20 cellular contexts compared by ENCODE assay signal in the genomic region with DNA sequence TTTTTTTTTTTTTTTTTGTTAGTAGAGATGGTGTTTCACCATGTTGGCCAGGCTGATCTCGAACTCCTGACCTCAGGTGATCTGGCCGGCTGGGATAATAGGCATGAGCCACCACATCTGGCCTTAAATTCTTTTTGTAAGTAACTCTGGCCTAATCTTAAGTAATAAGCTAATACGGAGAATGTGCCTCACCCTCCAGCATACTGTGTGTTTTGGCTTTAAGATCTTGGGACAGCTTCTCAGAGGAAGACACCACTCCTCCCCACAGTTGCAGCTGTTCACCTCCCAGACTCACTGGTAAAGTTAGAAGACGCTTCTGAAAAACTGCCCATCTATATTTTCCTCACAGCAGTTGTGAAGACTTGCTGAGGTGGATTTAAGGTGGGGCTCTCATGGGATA.
DNase-seq lines count a peak whose midpoint lies in the region; ATAC-seq and TF ChIP-seq lines count a peak whose summit lies in the region.
"Had no signal": no experiment of that assay in that cellular context is flagged by ENCODE, and none has a peak within 500 bp of the region (broad histone marks: within the 10 kb centered on the region; RNA-seq: fewer than 3 reads in every experiment).

No MANE protein-coding gene starts in this region.

- no peak for TF ChIP-seq POLR2A in uterus (IDR thresholded peaks at IDR 0.05)

- H3K9me3 ChIP-seq in left ventricle myocardium inferior (replicated peaks) (no peaks in the 10 kb centered on the region), right atrium auricular region (no peaks in the 10 kb centered on the region), Loucy (ENCODE audit: insufficient read depth, low read depth, low read length) (peaks cover 6% of the 10 kb centered on the region; the same call in 1 of the 2 replicates), uterus (no peaks in the 10 kb centered on the region)
- H3K9me3 ChIP-seq: BLaER1, Caco-2 had no signal

- ATAC-seq in activated T-cell treated with anti-CD3 and anti-CD28 coated beads, Interleukin-2, amount 50 U/mL, for 4 hours, result no peak
- ATAC-seq in omental fat pad (ENCODE audit: low FRiP score) (no peak), HG03175 (IDR thresholded peaks at IDR 0.05; ENCODE audit: unreplicated experiment) (no peak)
- ATAC-seq: CD8-positive, alpha-beta T cell; GM12878; HCT116 had no signal

- H3K9ac ChIP-seq in Loucy (ENCODE audit: low read depth, low read length, poor library complexity, severe bottlenecking), result no peak overlapping the region
- H3K9ac ChIP-seq: BLaER1, GM23248 had no signal

- H3K27me3 Mint-ChIP-seq in activated T-cell treated with anti-CD3 and anti-CD28 coated beads, Interleukin-2, amount 50 U/mL, for 4 hours (ENCODE audit: low read depth), result peaks cover 17% of the 10 kb centered on the region

- no peaks in the 10 kb centered on the region for H3K9me3 Mint-ChIP-seq in activated T-cell treated with anti-CD3 and anti-CD28 coated beads, Interleukin-2, amount 50 U/mL, for 4 hours
- H3K9me3 Mint-ChIP-seq: CD8-positive, alpha-beta T cell had no signal

- no peaks in the 10 kb centered on the region for H3K4me1 Mint-ChIP-seq in activated T-cell treated with anti-CD3 and anti-CD28 coated beads, Interleukin-2, amount 50 U/mL, for 4 hours (ENCODE audit: low read depth)
- H3K4me1 Mint-ChIP-seq: B cell; CD4-positive, CD25-positive, alpha-beta regulatory T cell had no signal

- H3K79me2 ChIP-seq in Loucy (ENCODE audit: insufficient read depth, low read length), result no peaks in the 10 kb centered on the region

- H3K4me3 ChIP-seq in left ventricle myocardium inferior (no peak overlapping the region), right atrium auricular region (no peak overlapping the region), Loucy (ENCODE audit: low read length, poor library complexity, severe bottlenecking) (no peak overlapping the region), uterus (no peak overlapping the region)
- H3K4me3 ChIP-seq: BLaER1, GM12878, GM23248 had no signal

- H3K9me2 ChIP-seq in Loucy (replicated peaks; ENCODE audit: low read depth, low read length), result no peaks in the 10 kb centered on the region

- H3K36me3 ChIP-seq in left ventricle myocardium inferior (no peaks in the 10 kb centered on the region), right atrium auricular region (no peaks in the 10 kb centered on the region), Loucy (ENCODE audit: insufficient read depth, low read length) (no peaks in the 10 kb centered on the region), uterus (no peaks in the 10 kb centered on the region)
- H3K36me3 ChIP-seq: BLaER1 had no signal

- intact Hi-C loops in left ventricle myocardium inferior (cut with micrococcal nuclease), result no loop called here
- intact Hi-C loops in uterus (cut with DNase I; ENCODE audit: low total_unique reads), result no loop called here

- H3F3A ChIP-seq in Loucy (ENCODE audit: low read depth), result peaks cover 10% of the 10 kb centered on the region

- no peak overlapping the region for H3K4me2 ChIP-seq in Loucy (ENCODE audit: low read depth, low read length, poor library complexity, severe bottlenecking)
- H3K4me2 ChIP-seq: BLaER1 had no signal

- H3K27me3 ChIP-seq in left ventricle myocardium inferior (ENCODE audit: low read depth) (peaks cover 8% of the 10 kb centered on the region), right atrium auricular region (no peaks in the 10 kb centered on the region), Loucy (ENCODE audit: insufficient read depth, low read length, poor library complexity, severe bottlenecking) (no peaks in the 10 kb centered on the region), uterus (no peaks in the 10 kb centered on the region)
- H3K27me3 ChIP-seq: BLaER1 had no signal

- DNase-seq in left ventricle myocardium inferior, result no peak
- no peak for DNase-seq in right atrium auricular region (ENCODE audit: low spot score)
- peak; percentile 29 for DNase-seq in myocyte (ENCODE audit: low read depth)
- DNase-seq in uterus, result no peak
- no peak for DNase-seq in activated T-cell treated with anti-CD3 and anti-CD28 coated beads, Interleukin-2, amount 50 U/mL, for 4 hours
- no peak for DNase-seq in omental fat pad (ENCODE audit: low spot score)
- DNase-seq: Caco-2; CD4-positive, CD25-positive, alpha-beta regulatory T cell; CD8-positive, alpha-beta T cell; DMS153; DND-41; GM23248 had no signal

- H4K20me1 ChIP-seq in Loucy (ENCODE audit: insufficient read depth, low read length, poor library complexity, severe bottlenecking), result no peaks in the 10 kb centered on the region
- H4K20me1 ChIP-seq: BLaER1 had no signal

- no peak for TF ChIP-seq CTCF in left ventricle myocardium inferior (IDR thresholded peaks at IDR 0.05; ENCODE audit: borderline replicate concordance)
- no peak for TF ChIP-seq CTCF in right atrium auricular region (IDR thresholded peaks at IDR 0.05)
- no peak for TF ChIP-seq CTCF in Loucy (conservative IDR thresholded peaks at IDR 0.05; ENCODE audit: low read length)
- TF ChIP-seq CTCF in uterus (IDR thresholded peaks at IDR 0.05), result no peak
- no peak for TF ChIP-seq CTCF in omental fat pad (IDR thresholded peaks at IDR 0.05)

- H3K36me3 Mint-ChIP-seq in activated T-cell treated with anti-CD3 and anti-CD28 coated beads, Interleukin-2, amount 50 U/mL, for 4 hours (ENCODE audit: insufficient read depth), result no peaks in the 10 kb centered on the region
- H3K36me3 Mint-ChIP-seq: CD4-positive, CD25-positive, alpha-beta regulatory T cell; CD8-positive, alpha-beta T cell had no signal

- H3K4me1 ChIP-seq in left ventricle myocardium inferior (no peaks in the 10 kb centered on the region), right atrium auricular region (no peaks in the 10 kb centered on the region), Loucy (ENCODE audit: insufficient read depth, low read length, poor library complexity, severe bottlenecking) (peaks cover 34% of the 10 kb centered on the region), uterus (peaks cover 0 to 4% of the 10 kb centered on the region in 2 donors)
- H3K4me1 ChIP-seq: BLaER1, Caco-2 had no signal

- peak overlapping the region; percentile 31 for H3K27ac ChIP-seq in left ventricle myocardium inferior (replicated peaks)
- no peak overlapping the region for H3K27ac ChIP-seq in right atrium auricular region
- peak overlapping the region; percentile 54 to 75 for H3K27ac ChIP-seq in uterus
- H3K27ac ChIP-seq: 22Rv1, BLaER1, C4-2B, GM23248 had no signal

- no peak overlapping the region for H3K4me3 Mint-ChIP-seq in activated T-cell treated with anti-CD3 and anti-CD28 coated beads, Interleukin-2, amount 50 U/mL, for 4 hours
- H3K4me3 Mint-ChIP-seq: B cell; CD4-positive, CD25-positive, alpha-beta regulatory T cell; CD8-positive, alpha-beta T cell had no signal

- H2AFZ ChIP-seq in Loucy (ENCODE audit: low read length), result 0 out of 2 replicates have a peak overlapping the region, but pooled peaks have one; percentile 3
- H2AFZ ChIP-seq: GM23248 had no signal

Comparison
In these comparisons a context has a peak if more than half of its experiments do, and no peak if none do; other contexts are left out.
1. H3K27ac ChIP-seq: peak in left ventricle myocardium inferior (single experiment) and uterus (2 of 2); none in right atrium auricular region (0 of 2).